In genomic region chr1:11749203-11749689, GRCh38 we compare ENCODE assay signal across 1 cellular context.
TF ChIP-seq lines count a peak whose summit lies in the region.

No MANE protein-coding gene starts in this region.

TF ChIP-seq in K562, 482 proteins besides CTCF, POLR2A, EP300 and RAD21 (continued from another document and continues in another):
- TF ChIP-seq ZNF639 (CRISPR knock-in tag; conservative IDR thresholded peaks at IDR 0.05 in 1 of 2, IDR thresholded peaks at IDR 0.05 in 1 of 2) (no peak), DPF2 (IDR thresholded peaks at IDR 0.05) (peak; percentile 32), TRIM28 (IDR thresholded peaks at IDR 0.05) (no peak), RCOR1 (IDR thresholded peaks at IDR 0.05; ENCODE audit: borderline replicate concordance in 1 of 2, low read depth in 2 of 2, low read length in 2 of 2) (peak in 1 of 2 experiments; percentile 76; a peak in 2 of 4 replicates), THRB (CRISPR knock-in tag; conservative IDR thresholded peaks at IDR 0.05) (peak; percentile 75; the same call in 1 of the 2 replicates), IRF9 (tag; IDR thresholded peaks at IDR 0.05) (no peak), ZNF398 (CRISPR knock-in tag; IDR thresholded peaks at IDR 0.05) (no peak), MEIS2 (IDR thresholded peaks at IDR 0.05; ENCODE audit: partially characterized antibody) (peak; percentile 4), ETV6 (IDR thresholded peaks at IDR 0.05; ENCODE audit: borderline replicate concordance in 1 of 2, low read depth in 2 of 2, low read length in 1 of 2) (no peak), ETV6 (CRISPR knock-in tag; IDR thresholded peaks at IDR 0.05; ENCODE audit: borderline replicate concordance) (no peak), STAT5A (IDR thresholded peaks at IDR 0.05; ENCODE audit: borderline replicate concordance, low read length) (no peak), CBX8 (IDR thresholded peaks at IDR 0.05; ENCODE audit: borderline replicate concordance, extremely low read depth, low read depth, low read length, poor library complexity, severe bottlenecking) (no peak), MAFF (IDR thresholded peaks at IDR 0.05; ENCODE audit: low read length) (no peak), NR0B1 (IDR thresholded peaks at IDR 0.05; ENCODE audit: partially characterized antibody) (no peak), CBX2 (IDR thresholded peaks at IDR 0.05; ENCODE audit: insufficient read depth, low read length, poor library complexity, severe bottlenecking) (no peak), CBX1 (IDR thresholded peaks at IDR 0.05; ENCODE audit: low read depth) (no peak), SIRT6 (IDR thresholded peaks at IDR 0.05; ENCODE audit: low read depth, low read length) (no peak), FOXP4 (CRISPR knock-in tag; IDR thresholded peaks at IDR 0.05; ENCODE audit: borderline replicate concordance) (no peak), KLF10 (CRISPR knock-in tag; IDR thresholded peaks at IDR 0.05) (no peak), ZNF146 (CRISPR knock-in tag; IDR thresholded peaks at IDR 0.05; ENCODE audit: unreplicated experiment) (no peak), SMC3 (conservative IDR thresholded peaks at IDR 0.05; ENCODE audit: insufficient read depth, low read depth, low read length) (peak; percentile 92), ZNF668 (CRISPR knock-in tag; IDR thresholded peaks at IDR 0.05) (no peak), AFF1 (IDR thresholded peaks at IDR 0.05; ENCODE audit: low read depth in 1 of 2, partially characterized antibody in 2 of 2) (no peak), MNT (conservative IDR thresholded peaks at IDR 0.05) (peak; percentile 60 to 82; a peak in 3 of 4 replicates), ATF7 (IDR thresholded peaks at IDR 0.05) (peak; percentile 53), TFAP4 (CRISPR knock-in tag; IDR thresholded peaks at IDR 0.05; ENCODE audit: borderline replicate concordance) (peak; percentile 94), SREBF1 (IDR thresholded peaks at IDR 0.05; ENCODE audit: borderline replicate concordance, low read depth, low read length) (no peak), ZNF766 (CRISPR knock-in tag; conservative IDR thresholded peaks at IDR 0.05) (no peak), ZNF77 (CRISPR knock-in tag; IDR thresholded peaks at IDR 0.05) (no peak), ZNF23 (CRISPR knock-in tag; IDR thresholded peaks at IDR 0.05) (no peak), NFIC (IDR thresholded peaks at IDR 0.05) (peak; percentile 48), ELF2 (CRISPR knock-in tag; IDR thresholded peaks at IDR 0.05) (no peak), KDM4B (IDR thresholded peaks at IDR 0.05; ENCODE audit: borderline replicate concordance in 2 of 2, low read depth in 1 of 2) (no peak), KLF1 (tag; IDR thresholded peaks at IDR 0.05) (peak; percentile 87), TEAD1 (CRISPR knock-in tag; IDR thresholded peaks at IDR 0.05) (no peak), ZBTB26 (CRISPR knock-in tag; IDR thresholded peaks at IDR 0.05) (peak; percentile 56; the same call in 1 of the 2 replicates)
